Comparison of ENCODE assay signal across 27 cellular contexts in genomic region chr20:3651204-3651970, GRCh38. TPM values are rescaled to one million over a fixed set of nuclear protein-coding genes. Genes with fewer than 3 reads are reported as not detected.
DNase-seq lines count a peak whose midpoint lies in the region; ATAC-seq, FAIRE-seq and TF ChIP-seq lines count a peak whose summit lies in the region.
"Had no signal": no experiment of that assay in that cellular context is flagged by ENCODE, and none has a peak within 500 bp of the region (broad histone marks: within the 10 kb centered on the region; RNA-seq: fewer than 3 reads in every experiment).

No MANE protein-coding gene starts in this region.

- no peaks in the 10 kb centered on the region for H3K79me2 ChIP-seq in astrocyte (ENCODE audit: insufficient read depth, low read length)
- no peaks in the 10 kb centered on the region for H3K79me2 ChIP-seq in osteoblast (ENCODE audit: insufficient read depth, low read length)

- H3K9me3 ChIP-seq in astrocyte (ENCODE audit: insufficient read depth, low read depth, low read length) (peaks cover 4% of the 10 kb centered on the region), osteoblast (ENCODE audit: low read depth, low read length) (peaks cover 3% of the 10 kb centered on the region)
- H3K9me3 ChIP-seq: esophagus squamous epithelium had no signal

- H3K4me1 ChIP-seq in astrocyte (ENCODE audit: insufficient read depth, low read length) (no peaks in the 10 kb centered on the region), osteoblast (ENCODE audit: insufficient read depth, low read length) (no peaks in the 10 kb centered on the region)
- H3K4me1 ChIP-seq: esophagus squamous epithelium had no signal

- DNase-seq in DMS79 (lab: John Stamatoyannopoulos, UW) = peak; percentile 53
- DNase-seq in NCI-H2029 treated with DMSO at 0.1 percent for 48 hours (lab: John Stamatoyannopoulos, UW) = peak; percentile 42
- DNase-seq in astrocyte (ENCODE audit: low read depth) = no peak
- DNase-seq in osteoblast (ENCODE audit: insufficient read length, low spot score, missing footprints) = peak; percentile 27
- no peak for DNase-seq in GM13977 (ENCODE audit: low spot score)
- DNase-seq: activated effector memory CD4-positive, alpha-beta T cell treated with Interleukin-2 at 50 U/mL for 16 hours; activated naive CD8-positive, alpha-beta T cell treated with anti-CD3 and anti-CD28 coated beads, Interleukin-2, amount 50 U/mL, for 24 hours; brain microvascular endothelial cell; effector memory CD8-positive, alpha-beta T cell; esophagus squamous epithelium; NCI-H2227 treated with DMSO at 0.1 percent for 48 hours; NK-92 treated with Interleukin-12 subunit alpha and Interleukin-12 subunit beta, amount 100 ng/mL, for 24 hours; stimulated activated naive B cell treated with anti-CD40 and anti-IgM and Interleukin-4, amounts not matched to agents 10 μg/mL and 1 μg/mL and 100 μg/mL, for 72 hours had no signal

- H4K20me1 ChIP-seq in astrocyte (ENCODE audit: insufficient read depth, low read length) (no peaks in the 10 kb centered on the region), osteoblast (ENCODE audit: insufficient read depth, low read length) (no peaks in the 10 kb centered on the region)

- H3K4me2 ChIP-seq in astrocyte (ENCODE audit: low read length) = no peak overlapping the region
- H3K4me2 ChIP-seq in osteoblast (ENCODE audit: insufficient read depth, low read length) = no peak overlapping the region
- H3K4me2 ChIP-seq: GM23338, smooth muscle cell had no signal

- TF ChIP-seq CTCF in astrocyte (IDR thresholded peaks at IDR 0.05; ENCODE audit: insufficient read depth, low read depth, low read length) = no peak
- no peak for TF ChIP-seq CTCF in osteoblast (IDR thresholded peaks at IDR 0.05; ENCODE audit: extremely low read depth, low read depth, low read length)
- TF ChIP-seq CTCF in GM13977 (IDR thresholded peaks at IDR 0.05; ENCODE audit: extremely low read depth, insufficient read depth, missing control alignments) = no peak

- no peaks in the 10 kb centered on the region for H3K27me3 Mint-ChIP-seq in astrocyte (ENCODE audit: low read depth, unreplicated experiment)
- H3K27me3 Mint-ChIP-seq: activated naive CD8-positive, alpha-beta T cell treated with anti-CD3 and anti-CD28 coated beads, Interleukin-2, amount 50 U/mL, for 24 hours; effector memory CD8-positive, alpha-beta T cell; stimulated activated naive B cell treated with anti-CD40 and anti-IgM and Interleukin-4, amounts not matched to agents 10 μg/mL and 1 μg/mL and 100 μg/mL, for 72 hours had no signal

- in situ Hi-C loops in GM13977 (cut with MboI; ENCODE audit: low pct_unique_long_range_greater_than_20kb, low sequenced_read_pairs, unreplicated experiment) = no loop called here

- H3K27me3 ChIP-seq in astrocyte (ENCODE audit: insufficient read depth, low read length) (no peaks in the 10 kb centered on the region), osteoblast (ENCODE audit: insufficient read depth, low read length) (no peaks in the 10 kb centered on the region)
- H3K27me3 ChIP-seq: brain microvascular endothelial cell, esophagus squamous epithelium had no signal

- H3K27ac Mint-ChIP-seq in astrocyte (ENCODE audit: unreplicated experiment) = peak overlapping the region; percentile 75
- H3K27ac Mint-ChIP-seq: activated naive CD8-positive, alpha-beta T cell treated with anti-CD3 and anti-CD28 coated beads, Interleukin-2, amount 50 U/mL, for 24 hours; GM23338; stimulated activated naive B cell treated with anti-CD40 and anti-IgM and Interleukin-4, amounts not matched to agents 10 μg/mL and 1 μg/mL and 100 μg/mL, for 72 hours; T-helper 2 cell treated with Interferon-gamma antibody and Interleukin-4, amounts not matched to agents 5 μg/mL and 100 μg/mL, for 36 hours had no signal

- H3K4me3 Mint-ChIP-seq in astrocyte (ENCODE audit: unreplicated experiment) = no peak overlapping the region
- H3K4me3 Mint-ChIP-seq: activated naive CD8-positive, alpha-beta T cell treated with anti-CD3 and anti-CD28 coated beads, Interleukin-2, amount 50 U/mL, for 24 hours; effector memory CD8-positive, alpha-beta T cell; GM23338; stimulated activated naive B cell treated with anti-CD40 and anti-IgM and Interleukin-4, amounts not matched to agents 10 μg/mL and 1 μg/mL and 100 μg/mL, for 72 hours; T-helper 2 cell treated with Interferon-gamma antibody and Interleukin-4, amounts not matched to agents 5 μg/mL and 100 μg/mL, for 36 hours had no signal

- H3K4me3 ChIP-seq in astrocyte (ENCODE audit: insufficient read depth, low read depth, low read length) (no peak overlapping the region), osteoblast (ENCODE audit: insufficient read depth, low read length) (no peak overlapping the region)
- H3K4me3 ChIP-seq: esophagus squamous epithelium, GM23338, SK-N-MC, smooth muscle cell had no signal

- no peak overlapping the region for H3K9ac ChIP-seq in astrocyte (ENCODE audit: low read length)

- H3K36me3 ChIP-seq in astrocyte (ENCODE audit: insufficient read depth, low read length) (no peaks in the 10 kb centered on the region), osteoblast (ENCODE audit: insufficient read depth, low read length) (peaks cover 8% of the 10 kb centered on the region)

- H3K4me1 Mint-ChIP-seq in astrocyte (ENCODE audit: low read depth, unreplicated experiment) = peaks cover 15% of the 10 kb centered on the region
- H3K4me1 Mint-ChIP-seq: activated naive CD8-positive, alpha-beta T cell treated with anti-CD3 and anti-CD28 coated beads, Interleukin-2, amount 50 U/mL, for 24 hours had no signal

- FAIRE-seq in astrocyte (lab: Jason Lieb, UNC) = no peak
- FAIRE-seq: colon had no signal

- ATAC-seq in GM21515 (IDR thresholded peaks at IDR 0.05; ENCODE audit: unreplicated experiment) (no peak), HG02870 (IDR thresholded peaks at IDR 0.05; ENCODE audit: unreplicated experiment) (no peak)
- ATAC-seq: activated naive CD8-positive, alpha-beta T cell treated with anti-CD3 and anti-CD28 coated beads, Interleukin-2, amount 50 U/mL, for 24 hours; effector memory CD8-positive, alpha-beta T cell; GM23338; stimulated activated naive B cell treated with anti-CD40 and anti-IgM and Interleukin-4, amounts not matched to agents 10 μg/mL and 1 μg/mL and 100 μg/mL, for 72 hours had no signal

- H3K36me3 Mint-ChIP-seq in astrocyte (ENCODE audit: low read depth, unreplicated experiment) = peaks cover 8% of the 10 kb centered on the region

- H3K27ac ChIP-seq in astrocyte (ENCODE audit: low read depth, low read length) (no peak overlapping the region), osteoblast (ENCODE audit: low read depth, low read length) (no peak overlapping the region)
- H3K27ac ChIP-seq: brain microvascular endothelial cell, esophagus squamous epithelium, SK-N-MC, VCaP had no signal

- H2AFZ ChIP-seq in astrocyte (ENCODE audit: low read depth, low read length) (no peak overlapping the region), osteoblast (ENCODE audit: low read length) (no peak overlapping the region)
- H2AFZ ChIP-seq: GM23338 had no signal

- peaks cover 2% of the 10 kb centered on the region for H3K9me3 Mint-ChIP-seq in astrocyte (ENCODE audit: unreplicated experiment)
- H3K9me3 Mint-ChIP-seq: activated naive CD8-positive, alpha-beta T cell treated with anti-CD3 and anti-CD28 coated beads, Interleukin-2, amount 50 U/mL, for 24 hours; effector memory CD8-positive, alpha-beta T cell; GM23338; T-helper 2 cell treated with Interferon-gamma antibody and Interleukin-4, amounts not matched to agents 5 μg/mL and 100 μg/mL, for 36 hours had no signal

RNA-seq across cellular contexts. Expression of gene GFRA4, which starts 11.8 kb away (rescaled TPM):
- total RNA-seq in astrocyte (not detected in 2 replicates), osteoblast (not detected in 2 replicates)
- total RNA-seq: Daoy, esophagus squamous epithelium, GM23338, kidney epithelial cell, LHCN-M2, lung microvascular endothelial cell, renal cortical epithelial cell, RPMI7951, smooth muscle cell had no signal

RNA-seq across cellular contexts. Expression of gene ADAM33, which starts 30.4 kb away (rescaled TPM):
- total RNA-seq in astrocyte = 2.3 and 3.0 TPM in 2 replicates
- 3.5 and 11.2 TPM in 2 replicates for total RNA-seq in osteoblast
- total RNA-seq: Daoy had no signal

Comparison
In these comparisons a context has a peak if more than half of its experiments do, and no peak if none do; other contexts are left out.
1. DNase-seq: peak in DMS79 (single experiment), NCI-H2029 treated with DMSO at 0.1 percent for 48 hours (single experiment) and osteoblast (single experiment); none in astrocyte (single experiment) and GM13977 (single experiment).